In genomic region chr3:89955141-89955540, GRCh38 we compare ENCODE assay signal across 2 cellular contexts.
TF ChIP-seq lines count a peak whose summit lies in the region.

No MANE protein-coding gene starts in this region.

TF ChIP-seq in IMR-90, 13 proteins besides CTCF, POLR2A, EP300 and RAD21:
- TF ChIP-seq NFE2L2 (IDR thresholded peaks at IDR 0.05; ENCODE audit: low read depth, low read length): no peak

TF ChIP-seq in SK-N-SH, 30 proteins besides CTCF, POLR2A, EP300 and RAD21:
- TF ChIP-seq IRF3 (IDR thresholded peaks at IDR 0.05; ENCODE audit: low read depth, low read length): no peak
- TF ChIP-seq POLR2AphosphoS5 (IDR thresholded peaks at IDR 0.05; ENCODE audit: low read depth, low read length): no peak
- no peak for TF ChIP-seq MAX (IDR thresholded peaks at IDR 0.05; ENCODE audit: low read depth)
- no peak for TF ChIP-seq TAF1 (IDR thresholded peaks at IDR 0.05; ENCODE audit: borderline replicate concordance, low read depth, low read length)
- TF ChIP-seq GATA2 (CRISPR knock-in tag; IDR thresholded peaks at IDR 0.05): no peak
- TF ChIP-seq RCOR1 (IDR thresholded peaks at IDR 0.05; ENCODE audit: low read length): no peak
- TF ChIP-seq GABPA (IDR thresholded peaks at IDR 0.05; ENCODE audit: low read depth): no peak
- TF ChIP-seq USF1 (IDR thresholded peaks at IDR 0.05; ENCODE audit: borderline replicate concordance, low read depth): no peak
- TF ChIP-seq SMC3 (IDR thresholded peaks at IDR 0.05; ENCODE audit: low read depth, low read length): no peak
